ENCODE assay signal across 8 cellular contexts in the genomic region with DNA sequence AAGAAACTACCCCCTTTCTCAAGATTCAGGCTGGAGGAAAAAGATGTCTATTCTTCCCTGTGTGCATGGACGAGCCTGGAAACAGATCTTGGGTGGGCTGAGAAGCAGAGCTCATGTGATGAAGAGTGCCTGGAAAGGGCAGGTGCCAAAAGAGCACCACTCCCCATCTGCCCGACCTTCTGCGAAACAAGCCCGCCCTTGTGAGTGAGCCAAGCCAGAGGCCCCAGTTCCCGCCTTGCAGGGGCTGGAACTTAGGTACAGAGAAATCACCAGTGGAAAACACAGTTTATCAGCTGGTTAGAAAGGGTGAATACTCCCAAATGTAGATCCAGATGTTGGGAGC. TPM values are rescaled to one million over a fixed set of nuclear protein-coding genes. Genes with fewer than 3 reads are reported as not detected.
DNase-seq lines count a peak whose midpoint lies in the region; ATAC-seq and TF ChIP-seq lines count a peak whose summit lies in the region.

No MANE protein-coding gene starts in this region.

- H3K9me3 Mint-ChIP-seq in activated naive CD8-positive, alpha-beta T cell (ENCODE audit: low read depth), result no peaks in the 10 kb centered on the region
- no peaks in the 10 kb centered on the region for H3K9me3 Mint-ChIP-seq in stimulated activated naive B cell treated with anti-CD40 and anti-IgM and Interleukin-4, amounts not matched to agents 10 μg/mL and 1 μg/mL and 100 μg/mL, for 72 hours

- H3K36me3 ChIP-seq in hepatocyte (replicated peaks; ENCODE audit: insufficient read depth, low read depth) (no peaks in the 10 kb centered on the region), MM.1S (replicated peaks; ENCODE audit: insufficient read depth, low read length) (no peaks in the 10 kb centered on the region)

- peak overlapping the region; percentile 92 for H3K4me3 ChIP-seq in hepatocyte
- H3K4me3 ChIP-seq in MM.1S (ENCODE audit: low read length), result no peak overlapping the region

- no peaks in the 10 kb centered on the region for H3K27me3 Mint-ChIP-seq in activated naive CD8-positive, alpha-beta T cell
- H3K27me3 Mint-ChIP-seq in stimulated activated naive B cell treated with anti-CD40 and anti-IgM and Interleukin-4, amounts not matched to agents 10 μg/mL and 1 μg/mL and 100 μg/mL, for 72 hours, result no peaks in the 10 kb centered on the region

- WGBS in hepatocyte (ENCODE audit: low lambda C conversion rate, missing lambda C conversion rate), result 25% methylated on average over 5 of the region's 5 CpGs

- peaks cover 53% of the 10 kb centered on the region for H4K20me1 ChIP-seq in hepatocyte (ENCODE audit: insufficient read depth, poor library complexity, severe bottlenecking)
- no peaks in the 10 kb centered on the region for H4K20me1 ChIP-seq in MM.1S (ENCODE audit: insufficient read depth, low read length)

- H3K9me2 ChIP-seq in hepatocyte (replicated peaks; ENCODE audit: insufficient read depth) (no peaks in the 10 kb centered on the region), MM.1S (replicated peaks; ENCODE audit: insufficient read depth, low read length) (no peaks in the 10 kb centered on the region)

- no peak for ATAC-seq in stimulated activated naive B cell treated with anti-CD40 and anti-IgM and Interleukin-4, amounts not matched to agents 10 μg/mL and 1 μg/mL and 100 μg/mL, for 72 hours (replicated peaks)
- ATAC-seq in HG02973 (IDR thresholded peaks at IDR 0.05; ENCODE audit: unreplicated experiment), result no peak

- H3K27ac ChIP-seq in hepatocyte (peak overlapping the region; percentile 96), MM.1S (ENCODE audit: low read length) (no peak overlapping the region)

- peak; percentile 28 to 50 for DNase-seq in SHP77 (lab: John Stamatoyannopoulos, UW)
- no peak for DNase-seq in SHP77 treated with DMSO at 0.1 percent for 48 hours (lab: John Stamatoyannopoulos, UW)
- peak; percentile 53 for DNase-seq in hepatocyte (ENCODE audit: low spot score)
- DNase-seq in stimulated activated naive B cell treated with anti-CD40 and anti-IgM and Interleukin-4, amounts not matched to agents 10 μg/mL and 1 μg/mL and 100 μg/mL, for 72 hours, result no peak
- no peak for DNase-seq in COLO829 (ENCODE audit: low spot score)
- no peak for DNase-seq in MM.1S

- H3K4me1 ChIP-seq in hepatocyte (ENCODE audit: insufficient read depth) (peaks cover 61% of the 10 kb centered on the region), MM.1S (ENCODE audit: low read length) (peaks cover 24% of the 10 kb centered on the region)

- peak overlapping the region; percentile 59 for H3K27ac Mint-ChIP-seq in activated naive CD8-positive, alpha-beta T cell
- H3K27ac Mint-ChIP-seq in stimulated activated naive B cell treated with anti-CD40 and anti-IgM and Interleukin-4, amounts not matched to agents 10 μg/mL and 1 μg/mL and 100 μg/mL, for 72 hours, result no peak overlapping the region

- H3K36me3 Mint-ChIP-seq in activated naive CD8-positive, alpha-beta T cell, result peaks cover 8% of the 10 kb centered on the region
- H3K36me3 Mint-ChIP-seq in stimulated activated naive B cell treated with anti-CD40 and anti-IgM and Interleukin-4, amounts not matched to agents 10 μg/mL and 1 μg/mL and 100 μg/mL, for 72 hours, result peaks cover 11 to 13% of the 10 kb centered on the region in 2 donors

- H3K4me3 Mint-ChIP-seq in activated naive CD8-positive, alpha-beta T cell, result peak overlapping the region; percentile 93
- peak overlapping the region; percentile 14 to 18 for H3K4me3 Mint-ChIP-seq in stimulated activated naive B cell treated with anti-CD40 and anti-IgM and Interleukin-4, amounts not matched to agents 10 μg/mL and 1 μg/mL and 100 μg/mL, for 72 hours

- peaks cover 70% of the 10 kb centered on the region for H3K79me2 ChIP-seq in hepatocyte
- peaks cover 47% of the 10 kb centered on the region for H3K79me2 ChIP-seq in MM.1S (ENCODE audit: low read length)

- H3K4me1 Mint-ChIP-seq in activated naive CD8-positive, alpha-beta T cell (ENCODE audit: low read depth), result peaks cover 57% of the 10 kb centered on the region
- peaks cover 28 to 40% of the 10 kb centered on the region in 2 donors for H3K4me1 Mint-ChIP-seq in stimulated activated naive B cell treated with anti-CD40 and anti-IgM and Interleukin-4, amounts not matched to agents 10 μg/mL and 1 μg/mL and 100 μg/mL, for 72 hours

- peak overlapping the region; percentile 93 for H3K4me2 ChIP-seq in hepatocyte
- H3K4me2 ChIP-seq in MM.1S (ENCODE audit: low read depth, low read length), result no peak overlapping the region

- H3K9ac ChIP-seq in MM.1S (ENCODE audit: low read length), result no peak overlapping the region

- H3F3A ChIP-seq in MM.1S (ENCODE audit: insufficient read depth, low read length), result no peaks in the 10 kb centered on the region

- H3K27me3 ChIP-seq in hepatocyte (no peaks in the 10 kb centered on the region), MM.1S (replicated peaks; ENCODE audit: insufficient read depth, low read length) (peaks cover 4% of the 10 kb centered on the region; the same call in 1 of the 2 replicates)

- H3K9me3 ChIP-seq in hepatocyte (ENCODE audit: low read depth), result no peaks in the 10 kb centered on the region
- H3K9me3 ChIP-seq in MM.1S (replicated peaks; ENCODE audit: insufficient read depth, low read length), result no peaks in the 10 kb centered on the region

- TF ChIP-seq CTCF in hepatocyte (IDR thresholded peaks at IDR 0.05; ENCODE audit: poor library complexity) (no peak), MM.1S (IDR thresholded peaks at IDR 0.05; ENCODE audit: low read length) (no peak)

- H2AFZ ChIP-seq in hepatocyte, result no peak overlapping the region
- H2AFZ ChIP-seq in MM.1S (ENCODE audit: low read length), result no peak overlapping the region

RNA-seq across cellular contexts. Expression of a gene that starts 26.7 kb away (rescaled TPM):
- total RNA-seq in hepatocyte, result not detected in 2 replicates
- not detected in 2 replicates for polyA plus RNA-seq in hepatocyte

Comparison
In these comparisons a context has a peak if more than half of its experiments do, and no peak if none do; other contexts are left out.
1. DNase-seq: peak in SHP77 (2 of 2) and hepatocyte (single experiment); none in SHP77 treated with DMSO at 0.1 percent for 48 hours (single experiment), stimulated activated naive B cell treated with anti-CD40 and anti-IgM and Interleukin-4, amounts not matched to agents 10 μg/mL and 1 μg/mL and 100 μg/mL, for 72 hours (single experiment), COLO829 (single experiment) and MM.1S (single experiment).